8 cellular contexts compared by ENCODE assay signal in the genomic region with DNA sequence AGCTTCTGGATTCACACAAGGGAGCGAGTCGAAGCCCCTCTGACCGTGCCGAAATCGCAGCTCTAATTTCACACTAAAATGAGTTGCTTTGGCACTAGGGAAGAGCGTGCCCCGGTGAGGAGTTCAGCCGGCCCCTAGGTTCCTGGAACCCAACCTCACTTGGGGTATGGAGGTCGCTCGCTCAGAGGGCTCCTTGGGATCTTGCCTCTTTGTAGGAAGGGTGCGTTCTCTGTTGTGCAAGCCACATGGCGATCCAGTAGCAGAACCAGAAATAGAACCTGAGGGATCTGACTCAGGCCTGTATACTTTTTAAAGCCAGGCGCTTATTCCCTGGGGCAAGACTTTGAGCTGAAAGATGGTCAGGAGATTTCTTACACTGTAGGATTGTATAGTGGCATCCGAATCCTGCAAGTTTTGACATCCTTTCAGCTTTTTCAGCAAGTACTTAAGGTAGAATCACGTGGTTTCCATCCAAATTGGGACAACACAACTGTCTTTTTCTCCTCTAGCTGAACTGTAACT.
A peak's percentile ranks its signal among the peaks of the same experiment; 100 is the strongest.
DNase-seq lines count a peak whose midpoint lies in the region; ATAC-seq lines count a peak whose summit lies in the region.

No MANE protein-coding gene starts in this region.

- no peaks in the 10 kb centered on the region for H3K9me3 ChIP-seq in iPS-18a (ENCODE audit: control insufficient read depth, low read depth, low read length)

- DNase-seq in T-helper 2 cell treated with Interferon-gamma antibody and Interleukin-4, amounts not matched to agents 5 μg/mL and 100 μg/mL, for 36 hours (ENCODE audit: low spot score) = no peak
- DNase-seq in T-helper 2 cell = no peak
- DNase-seq in activated naive CD4-positive, alpha-beta T cell treated with anti-CD3 and anti-CD28 coated beads, Interleukin-2, amount 10 ng/mL, durations not matched to agents 7 days and 5 days = no peak
- DNase-seq in stimulated activated naive CD8-positive, alpha-beta T cell treated with anti-CD3 and anti-CD28 coated beads, Interleukin-15, amount 100 ng/mL, for 72 hours = no peak
- DNase-seq in activated CD4-positive, CD25-positive, alpha-beta regulatory T cell (lab: John Stamatoyannopoulos, UW) = no peak
- DNase-seq in DMS153 (lab: John Stamatoyannopoulos, UW) = no peak
- no peak for DNase-seq in NK-92 treated with Interleukin-12 subunit alpha and Interleukin-12 subunit beta, amount 100 ng/mL, for 24 hours (lab: John Stamatoyannopoulos, UW)

- H3K9me3 Mint-ChIP-seq in T-helper 2 cell treated with Interferon-gamma antibody and Interleukin-4, amounts not matched to agents 5 μg/mL and 100 μg/mL, for 36 hours = no peaks in the 10 kb centered on the region
- no peaks in the 10 kb centered on the region for H3K9me3 Mint-ChIP-seq in activated naive CD4-positive, alpha-beta T cell treated with anti-CD3 and anti-CD28 coated beads, Interleukin-2, amount 10 ng/mL, durations not matched to agents 7 days and 5 days
- H3K9me3 Mint-ChIP-seq in stimulated activated naive CD8-positive, alpha-beta T cell treated with anti-CD3 and anti-CD28 coated beads, Interleukin-15, amount 100 ng/mL, for 72 hours = peaks cover 0 to 3% of the 10 kb centered on the region in 2 donors

- peak overlapping the region; percentile 73 for H3K9ac ChIP-seq in iPS-18a (ENCODE audit: low read length)

- peaks cover 7% of the 10 kb centered on the region for H3K36me3 Mint-ChIP-seq in T-helper 2 cell treated with Interferon-gamma antibody and Interleukin-4, amounts not matched to agents 5 μg/mL and 100 μg/mL, for 36 hours (ENCODE audit: low read depth)
- peaks cover 14% of the 10 kb centered on the region for H3K36me3 Mint-ChIP-seq in activated naive CD4-positive, alpha-beta T cell treated with anti-CD3 and anti-CD28 coated beads, Interleukin-2, amount 10 ng/mL, durations not matched to agents 7 days and 5 days

- no peaks in the 10 kb centered on the region for H3K36me3 ChIP-seq in iPS-18a (ENCODE audit: control insufficient read depth, low read depth, low read length)

- H3K27me3 ChIP-seq in iPS-18a (ENCODE audit: control insufficient read depth, insufficient read depth, low read length) = no peaks in the 10 kb centered on the region

- H3K4me1 Mint-ChIP-seq in T-helper 2 cell treated with Interferon-gamma antibody and Interleukin-4, amounts not matched to agents 5 μg/mL and 100 μg/mL, for 36 hours (ENCODE audit: low read depth) = peaks cover 25% of the 10 kb centered on the region
- peaks cover 30% of the 10 kb centered on the region for H3K4me1 Mint-ChIP-seq in activated naive CD4-positive, alpha-beta T cell treated with anti-CD3 and anti-CD28 coated beads, Interleukin-2, amount 10 ng/mL, durations not matched to agents 7 days and 5 days
- peaks cover 38% of the 10 kb centered on the region for H3K4me1 Mint-ChIP-seq in stimulated activated naive CD8-positive, alpha-beta T cell treated with anti-CD3 and anti-CD28 coated beads, Interleukin-15, amount 100 ng/mL, for 72 hours

- ATAC-seq in stimulated activated naive CD8-positive, alpha-beta T cell treated with anti-CD3 and anti-CD28 coated beads, Interleukin-15, amount 100 ng/mL, for 72 hours = no peak

- H3K27me3 Mint-ChIP-seq in T-helper 2 cell treated with Interferon-gamma antibody and Interleukin-4, amounts not matched to agents 5 μg/mL and 100 μg/mL, for 36 hours (ENCODE audit: low read depth) = no peaks in the 10 kb centered on the region
- H3K27me3 Mint-ChIP-seq in activated naive CD4-positive, alpha-beta T cell treated with anti-CD3 and anti-CD28 coated beads, Interleukin-2, amount 10 ng/mL, durations not matched to agents 7 days and 5 days = peaks cover 3% of the 10 kb centered on the region
- no peaks in the 10 kb centered on the region for H3K27me3 Mint-ChIP-seq in stimulated activated naive CD8-positive, alpha-beta T cell treated with anti-CD3 and anti-CD28 coated beads, Interleukin-15, amount 100 ng/mL, for 72 hours

- CTCF ChIA-PET in activated naive CD4-positive, alpha-beta T cell treated with anti-CD3 and anti-CD28 coated beads, Interleukin-2, amount 10 ng/mL, durations not matched to agents 7 days and 5 days (lab: Charles Lee) = interaction anchor here (1.0 to 1.6 kb wide), 2 partner anchors 14 to 16 kb away, joined by 3 to 5 read pairs; no protein-coding TSS in a partner anchor

- H3K4me3 Mint-ChIP-seq in T-helper 2 cell treated with Interferon-gamma antibody and Interleukin-4, amounts not matched to agents 5 μg/mL and 100 μg/mL, for 36 hours = peak overlapping the region; percentile 89
- peak overlapping the region; percentile 93 for H3K4me3 Mint-ChIP-seq in activated naive CD4-positive, alpha-beta T cell treated with anti-CD3 and anti-CD28 coated beads, Interleukin-2, amount 10 ng/mL, durations not matched to agents 7 days and 5 days
- H3K4me3 Mint-ChIP-seq in stimulated activated naive CD8-positive, alpha-beta T cell treated with anti-CD3 and anti-CD28 coated beads, Interleukin-15, amount 100 ng/mL, for 72 hours = peak overlapping the region; percentile 85 to 92

- H3K4me3 ChIP-seq in iPS-18a (ENCODE audit: low read length) = peak overlapping the region; percentile 77

- peak overlapping the region; percentile 64 for H3K27ac ChIP-seq in iPS-18a (ENCODE audit: low read length)

- H3K27ac Mint-ChIP-seq in T-helper 2 cell treated with Interferon-gamma antibody and Interleukin-4, amounts not matched to agents 5 μg/mL and 100 μg/mL, for 36 hours = peak overlapping the region; percentile 95
- peak overlapping the region; percentile 90 for H3K27ac Mint-ChIP-seq in activated naive CD4-positive, alpha-beta T cell treated with anti-CD3 and anti-CD28 coated beads, Interleukin-2, amount 10 ng/mL, durations not matched to agents 7 days and 5 days
- peak overlapping the region in 1 of 2 donors; percentile 94 for H3K27ac Mint-ChIP-seq in stimulated activated naive CD8-positive, alpha-beta T cell treated with anti-CD3 and anti-CD28 coated beads, Interleukin-15, amount 100 ng/mL, for 72 hours

- H3K4me1 ChIP-seq in iPS-18a (ENCODE audit: control insufficient read depth, low read depth, low read length) = peaks cover 17% of the 10 kb centered on the region
